Comparison of ENCODE assay signal across 8 cellular contexts in genomic region chr10:73931767-73932624, GRCh38. TPM values are rescaled to one million over a fixed set of nuclear protein-coding genes. Genes with fewer than 3 reads are reported as not detected.
DNase-seq lines count a peak whose midpoint lies in the region; ATAC-seq and TF ChIP-seq lines count a peak whose summit lies in the region.

No MANE protein-coding gene starts in this region.

- H3K4me3 ChIP-seq in mucosa of descending colon: no peak overlapping the region
- no peak overlapping the region for H3K4me3 ChIP-seq in ascending aorta

- H3K9me3 ChIP-seq in mucosa of descending colon (no peaks in the 10 kb centered on the region), ascending aorta (no peaks in the 10 kb centered on the region)

- peak; percentile 97 for ATAC-seq in mucosa of descending colon

- TF ChIP-seq CTCF in mucosa of descending colon (IDR thresholded peaks at IDR 0.05) (no peak), ascending aorta (IDR thresholded peaks at IDR 0.05) (no peak)

- H3K36me3 ChIP-seq in mucosa of descending colon (ENCODE audit: low read depth) (no peaks in the 10 kb centered on the region), ascending aorta (no peaks in the 10 kb centered on the region)

- H3K27ac ChIP-seq in ascending aorta: no peak overlapping the region

- intact Hi-C loops in mucosa of descending colon (cut with DNase I, micrococcal nuclease): no loop called here
- intact Hi-C loops in ascending aorta (cut with DNase I): no loop called here

- H3K27me3 ChIP-seq in ascending aorta: no peaks in the 10 kb centered on the region

- DNase-seq in NOMO-1 (lab: John Stamatoyannopoulos, UW; ENCODE audit: unreplicated experiment in 2 of 2): peak; percentile 18 to 25
- DNase-seq in NOMO-1 treated with dmso at 0.1 percent for 144 hours (lab: John Stamatoyannopoulos, UW; ENCODE audit: unreplicated experiment): no peak
- DNase-seq in LoVo (ENCODE audit: low spot score): peak; percentile 94
- peak; percentile 24 to 55 for DNase-seq in activated T-helper 1 cell treated with anti-CD3 and anti-CD28 coated beads, Interleukin-2, amount 50 U/mL, for 16 hours (ENCODE audit: low read depth in 1 of 2, low spot score in 1 of 2)
- DNase-seq in mucosa of descending colon: peak in 1 of 3 donors; percentile 62
- no peak for DNase-seq in cortex of kidney (lab: John Stamatoyannopoulos, UW)
- DNase-seq in ascending aorta (ENCODE audit: low spot score in 2 of 2): no peak
- no peak for DNase-seq in DMS79 treated with DMSO at 0.1 percent for 48 hours (lab: John Stamatoyannopoulos, UW)

- H3K4me1 ChIP-seq in mucosa of descending colon (ENCODE audit: low read depth) (peaks cover 3% of the 10 kb centered on the region), ascending aorta (no peaks in the 10 kb centered on the region)

RNA-seq across cellular contexts. Expression of gene PLAU, which starts 21.1 kb away (rescaled TPM):
- total RNA-seq in mucosa of descending colon (10 to 100 TPM in 1 of 3 donors, 1 to 10 TPM in 2; 4.6 to 10.3 (median 5.8) TPM), ascending aorta (1.5 TPM)

RNA-seq across cellular contexts. Expression of gene CAMK2G, which starts 57.6 kb away (rescaled TPM):
- total RNA-seq in mucosa of descending colon (100 to 1,000 TPM in 1 of 3 donors, 10 to 100 TPM in 2; 53.5 to 141 (median 57.2) TPM), ascending aorta (60.3 TPM)

Comparison
In these comparisons a context has a peak if more than half of its experiments do, and no peak if none do; other contexts are left out.
1. DNase-seq: peak in NOMO-1 (2 of 2), LoVo (single experiment) and activated T-helper 1 cell treated with anti-CD3 and anti-CD28 coated beads, Interleukin-2, amount 50 U/mL, for 16 hours (2 of 2); none in NOMO-1 treated with dmso at 0.1 percent for 144 hours (single experiment), cortex of kidney (single experiment), ascending aorta (0 of 2) and DMS79 treated with DMSO at 0.1 percent for 48 hours (single experiment).